In genomic region chr16:57986196-57986595, GRCh38 we compare ENCODE assay signal across 22 cellular contexts. TPM values are rescaled to one million over a fixed set of nuclear protein-coding genes. Genes with fewer than 3 reads are reported as not detected.
A peak's percentile ranks its signal among the peaks of the same experiment; 100 is the strongest.
DNase-seq lines count a peak whose midpoint lies in the region; ATAC-seq and TF ChIP-seq lines count a peak whose summit lies in the region.
"Had no signal": no experiment of that assay in that cellular context is flagged by ENCODE, and none has a peak within 500 bp of the region (broad histone marks: within the 10 kb centered on the region; RNA-seq: fewer than 3 reads in every experiment).

No MANE protein-coding gene starts in this region.

- H3K9me3 ChIP-seq in iPS-15b (ENCODE audit: control insufficient read depth, insufficient read depth, low read length): no peaks in the 10 kb centered on the region
- H3K9me3 ChIP-seq in osteoblast (ENCODE audit: low read depth, low read length): no peaks in the 10 kb centered on the region
- H3K9me3 ChIP-seq: body of pancreas, heart right ventricle, neutrophil had no signal

- peaks cover 8% of the 10 kb centered on the region for H3K4me1 Mint-ChIP-seq in activated CD4-positive, alpha-beta T cell treated with anti-CD3 and anti-CD28 coated beads, Interleukin-2, amount 10 ng/mL, durations not matched to agents 24 days and 14 days
- H3K4me1 Mint-ChIP-seq in activated CD4-positive, alpha-beta memory T cell treated with anti-CD3 and anti-CD28 coated beads for 36 hours (ENCODE audit: low read depth): peaks cover 8% of the 10 kb centered on the region
- peaks cover 23% of the 10 kb centered on the region for H3K4me1 Mint-ChIP-seq in stimulated activated memory B cell treated with anti-CD40 and anti-IgM and Interleukin-4, amounts not matched to agents 10 μg/mL and 1 μg/mL and 100 μg/mL, for 72 hours

- no peaks in the 10 kb centered on the region for H3K36me3 Mint-ChIP-seq in activated CD4-positive, alpha-beta T cell treated with anti-CD3 and anti-CD28 coated beads, Interleukin-2, amount 10 ng/mL, durations not matched to agents 24 days and 14 days (ENCODE audit: low read depth)
- no peaks in the 10 kb centered on the region for H3K36me3 Mint-ChIP-seq in activated CD4-positive, alpha-beta memory T cell treated with anti-CD3 and anti-CD28 coated beads for 36 hours
- no peaks in the 10 kb centered on the region for H3K36me3 Mint-ChIP-seq in stimulated activated memory B cell treated with anti-CD40 and anti-IgM and Interleukin-4, amounts not matched to agents 10 μg/mL and 1 μg/mL and 100 μg/mL, for 72 hours

- H3K9me3 Mint-ChIP-seq in activated CD4-positive, alpha-beta T cell treated with anti-CD3 and anti-CD28 coated beads, Interleukin-2, amount 10 ng/mL, durations not matched to agents 24 days and 14 days: no peaks in the 10 kb centered on the region
- H3K9me3 Mint-ChIP-seq in activated CD4-positive, alpha-beta memory T cell treated with anti-CD3 and anti-CD28 coated beads for 36 hours: no peaks in the 10 kb centered on the region
- no peaks in the 10 kb centered on the region for H3K9me3 Mint-ChIP-seq in stimulated activated memory B cell treated with anti-CD40 and anti-IgM and Interleukin-4, amounts not matched to agents 10 μg/mL and 1 μg/mL and 100 μg/mL, for 72 hours

- no peak overlapping the region for H3K27ac ChIP-seq in osteoblast (ENCODE audit: low read depth, low read length)
- H3K27ac ChIP-seq: body of pancreas, C4-2B, dorsolateral prefrontal cortex, heart right ventricle, neutrophil had no signal

- CTCF ChIA-PET in activated CD4-positive, alpha-beta memory T cell treated with anti-CD3 and anti-CD28 coated beads for 36 hours (lab: Charles Lee): no interaction called here

- no peaks in the 10 kb centered on the region for H3K4me1 ChIP-seq in iPS-15b (ENCODE audit: control insufficient read depth, insufficient read depth, low read length)
- H3K4me1 ChIP-seq in osteoblast (ENCODE audit: insufficient read depth, low read length): peaks cover 3% of the 10 kb centered on the region

- H3K9ac ChIP-seq in iPS-15b (ENCODE audit: low read depth, low read length): no peak overlapping the region

- no peak overlapping the region for H2AFZ ChIP-seq in osteoblast (ENCODE audit: low read length)

- no peak overlapping the region for H3K27ac Mint-ChIP-seq in activated CD4-positive, alpha-beta T cell treated with anti-CD3 and anti-CD28 coated beads, Interleukin-2, amount 10 ng/mL, durations not matched to agents 24 days and 14 days
- no peak overlapping the region for H3K27ac Mint-ChIP-seq in activated CD4-positive, alpha-beta memory T cell treated with anti-CD3 and anti-CD28 coated beads for 36 hours
- H3K27ac Mint-ChIP-seq in stimulated activated memory B cell treated with anti-CD40 and anti-IgM and Interleukin-4, amounts not matched to agents 10 μg/mL and 1 μg/mL and 100 μg/mL, for 72 hours: no peak overlapping the region
- H3K27ac Mint-ChIP-seq: activated CD4-positive, alpha-beta T cell treated with anti-CD3 and anti-CD28 coated beads for 36 hours had no signal

- H3K36me3 ChIP-seq in iPS-15b (ENCODE audit: control insufficient read depth, insufficient read depth, low read length): no peaks in the 10 kb centered on the region
- H3K36me3 ChIP-seq in osteoblast (ENCODE audit: insufficient read depth, low read length): no peaks in the 10 kb centered on the region
- H3K36me3 ChIP-seq: heart right ventricle, neutrophil had no signal

- no peaks in the 10 kb centered on the region for H3K79me2 ChIP-seq in osteoblast (ENCODE audit: insufficient read depth, low read length)

- no peak for DNase-seq in activated CD4-positive, alpha-beta T cell treated with anti-CD3 and anti-CD28 coated beads, Interleukin-2, amount 10 ng/mL, durations not matched to agents 24 days and 14 days
- DNase-seq in activated CD4-positive, alpha-beta T cell treated with anti-CD3 and anti-CD28 coated beads, Interleukin-2, amount 50 U/mL, for 48 hours: no peak
- no peak for DNase-seq in activated CD4-positive, alpha-beta memory T cell treated with anti-CD3 and anti-CD28 coated beads for 36 hours
- DNase-seq in osteoblast (ENCODE audit: insufficient read length, low spot score, missing footprints) (peak; percentile 50), anterior cingulate cortex (lab: John Stamatoyannopoulos, UW) (no peak), dermis blood vessel endothelial cell (no peak)
- DNase-seq: 8988T; activated CD4-positive, alpha-beta T cell treated with anti-CD3 and anti-CD28 coated beads for 36 hours; heart right ventricle; Karpas-422; NCI-H2227 treated with DMSO at 0.1 percent for 48 hours; stimulated activated CD4-positive, alpha-beta T cell treated with anti-CD3 and anti-CD28 coated beads, Interleukin-4, amount 100 ng/mL, for 4 hours; T-helper 9 cell had no signal

- peaks cover 13% of the 10 kb centered on the region for H3K27me3 Mint-ChIP-seq in activated CD4-positive, alpha-beta T cell treated with anti-CD3 and anti-CD28 coated beads, Interleukin-2, amount 10 ng/mL, durations not matched to agents 24 days and 14 days
- H3K27me3 Mint-ChIP-seq in activated CD4-positive, alpha-beta memory T cell treated with anti-CD3 and anti-CD28 coated beads for 36 hours: no peaks in the 10 kb centered on the region
- H3K27me3 Mint-ChIP-seq in stimulated activated memory B cell treated with anti-CD40 and anti-IgM and Interleukin-4, amounts not matched to agents 10 μg/mL and 1 μg/mL and 100 μg/mL, for 72 hours: peaks cover 36% of the 10 kb centered on the region
- H3K27me3 Mint-ChIP-seq: activated CD4-positive, alpha-beta T cell treated with anti-CD3 and anti-CD28 coated beads for 36 hours had no signal

- ATAC-seq in stimulated activated memory B cell treated with anti-CD40 and anti-IgM and Interleukin-4, amounts not matched to agents 10 μg/mL and 1 μg/mL and 100 μg/mL, for 72 hours: no peak
- ATAC-seq: activated CD4-positive, alpha-beta T cell treated with anti-CD3 and anti-CD28 coated beads for 36 hours; body of pancreas; heart right ventricle; Right ventricle myocardium inferior had no signal

- TF ChIP-seq CTCF in osteoblast (IDR thresholded peaks at IDR 0.05; ENCODE audit: extremely low read depth, low read depth, low read length): no peak

- intact Hi-C loops in activated CD4-positive, alpha-beta T cell treated with anti-CD3 and anti-CD28 coated beads, Interleukin-2, amount 10 ng/mL, durations not matched to agents 24 days and 14 days (cut with micrococcal nuclease): loop anchor here (5.0 kb wide), 1 partner anchor 444 kb away; the partner anchor contains the start of gene ADGRG5
- intact Hi-C loops in activated CD4-positive, alpha-beta memory T cell treated with anti-CD3 and anti-CD28 coated beads for 36 hours (cut with micrococcal nuclease): no loop called here

- peak overlapping the region; percentile 68 for H3K4me3 ChIP-seq in iPS-15b (ENCODE audit: low read depth, low read length)
- H3K4me3 ChIP-seq in osteoblast (ENCODE audit: insufficient read depth, low read length): no peak overlapping the region
- H3K4me3 ChIP-seq: body of pancreas had no signal

- POLR2A ChIA-PET in activated CD4-positive, alpha-beta memory T cell treated with anti-CD3 and anti-CD28 coated beads for 36 hours (lab: Charles Lee): interaction anchor here (0.7 kb wide), 1 partner anchor 164 kb away, joined by 3 read pairs; no protein-coding TSS in a partner anchor

- no peaks in the 10 kb centered on the region for H4K20me1 ChIP-seq in osteoblast (ENCODE audit: insufficient read depth, low read length)

- H3K27me3 ChIP-seq in iPS-15b (ENCODE audit: control insufficient read depth, insufficient read depth, low read length): peaks cover 34% of the 10 kb centered on the region
- H3K27me3 ChIP-seq in osteoblast (ENCODE audit: insufficient read depth, low read length): peaks cover 44% of the 10 kb centered on the region
- H3K27me3 ChIP-seq: body of pancreas had no signal

- peak overlapping the region; percentile 24 for H3K4me3 Mint-ChIP-seq in activated CD4-positive, alpha-beta T cell treated with anti-CD3 and anti-CD28 coated beads, Interleukin-2, amount 10 ng/mL, durations not matched to agents 24 days and 14 days
- H3K4me3 Mint-ChIP-seq in activated CD4-positive, alpha-beta memory T cell treated with anti-CD3 and anti-CD28 coated beads for 36 hours: peak overlapping the region; percentile 7
- no peak overlapping the region for H3K4me3 Mint-ChIP-seq in stimulated activated memory B cell treated with anti-CD40 and anti-IgM and Interleukin-4, amounts not matched to agents 10 μg/mL and 1 μg/mL and 100 μg/mL, for 72 hours

- no peak overlapping the region for H3K4me2 ChIP-seq in osteoblast (ENCODE audit: insufficient read depth, low read length)

RNA-seq across cellular contexts. Expression of gene ZNF319, which starts 14.3 kb away (rescaled TPM):
- 8.0 and 8.3 TPM in 2 replicates for total RNA-seq in activated CD4-positive, alpha-beta T cell treated with anti-CD3 and anti-CD28 coated beads, Interleukin-2, amount 10 ng/mL, durations not matched to agents 24 days and 14 days
- 1 to 10 TPM; 6.5 to 8.1 TPM for total RNA-seq in activated CD4-positive, alpha-beta memory T cell treated with anti-CD3 and anti-CD28 coated beads for 36 hours
- total RNA-seq in osteoblast (4.3 and 5.6 TPM in 2 replicates), dermis blood vessel endothelial cell (3.4 and 6.0 TPM in 2 replicates)

RNA-seq across cellular contexts. Expression of gene USB1, which starts 15.0 kb away (rescaled TPM):
- total RNA-seq in activated CD4-positive, alpha-beta T cell treated with anti-CD3 and anti-CD28 coated beads, Interleukin-2, amount 10 ng/mL, durations not matched to agents 24 days and 14 days: 50.9 and 54.4 TPM in 2 replicates
- total RNA-seq in activated CD4-positive, alpha-beta memory T cell treated with anti-CD3 and anti-CD28 coated beads for 36 hours: 10 to 100 TPM; 42.2 to 46.0 TPM
- total RNA-seq in osteoblast: 17.7 and 19.2 TPM in 2 replicates
- total RNA-seq in dermis blood vessel endothelial cell: 57.3 and 128 TPM in 2 replicates

RNA-seq across cellular contexts. Expression of gene CNGB1, which starts 15.3 kb away (rescaled TPM):
- not detected in 2 replicates for total RNA-seq in activated CD4-positive, alpha-beta T cell treated with anti-CD3 and anti-CD28 coated beads, Interleukin-2, amount 10 ng/mL, durations not matched to agents 24 days and 14 days
- not detected for total RNA-seq in activated CD4-positive, alpha-beta memory T cell treated with anti-CD3 and anti-CD28 coated beads for 36 hours
- total RNA-seq in osteoblast: not detected in 2 replicates
- total RNA-seq in dermis blood vessel endothelial cell: not detected in 2 replicates
- total RNA-seq: activated CD4-positive, alpha-beta T cell treated with anti-CD3 and anti-CD28 coated beads for 36 hours; body of pancreas; fibroblast of lung; heart right ventricle; left lobe of liver; Right ventricle myocardium inferior had no signal

RNA-seq across cellular contexts. Expression of gene MMP15, which starts 39.4 kb away (rescaled TPM):
- total RNA-seq in activated CD4-positive, alpha-beta T cell treated with anti-CD3 and anti-CD28 coated beads, Interleukin-2, amount 10 ng/mL, durations not matched to agents 24 days and 14 days: 0.89 and 1.1 TPM in 2 replicates
- under 1 TPM; 0.46 to 0.71 TPM for total RNA-seq in activated CD4-positive, alpha-beta memory T cell treated with anti-CD3 and anti-CD28 coated beads for 36 hours
- total RNA-seq in osteoblast (7.7 and 9.4 TPM in 2 replicates), dermis blood vessel endothelial cell (24.2 and 32.3 TPM in 2 replicates)
